29 cellular contexts compared by ENCODE assay signal in genomic region chr9:105722099-105722498, GRCh38. TPM values are rescaled to one million over a fixed set of nuclear protein-coding genes. Genes with fewer than 3 reads are reported as not detected.
"Had no signal": no experiment of that assay in that cellular context is flagged by ENCODE, and none has a peak within 500 bp of the region (broad histone marks: within the 10 kb centered on the region; RNA-seq: fewer than 3 reads in every experiment).

No MANE protein-coding gene starts in this region.

- H3K27ac Mint-ChIP-seq: effector memory CD8-positive, alpha-beta T cell; natural killer cell; stimulated activated naive B cell treated with anti-CD40 and anti-IgM and Interleukin-4, amounts not matched to agents 10 μg/mL and 1 μg/mL and 100 μg/mL, for 72 hours; stimulated activated naive CD8-positive, alpha-beta T cell treated with anti-CD3 and anti-CD28 coated beads, Interleukin-15, Interleukin-2, amounts not matched to agents 100 ng/mL and 50 ng/mL, for 24 hours had no signal

- H3K4me1 Mint-ChIP-seq: natural killer cell; stimulated activated naive B cell treated with anti-CD40 and anti-IgM and Interleukin-4, amounts not matched to agents 10 μg/mL and 1 μg/mL and 100 μg/mL, for 72 hours had no signal

- H3K36me3 Mint-ChIP-seq: natural killer cell had no signal

- H3K27me3 ChIP-seq: gastrocnemius medialis, pancreas, right lobe of liver, tibial nerve, upper lobe of right lung, vagina had no signal

- H3K9me3 ChIP-seq: gastrocnemius medialis, lower lobe of right lung, pancreas, right lobe of liver, thoracic aorta, tibial nerve, upper lobe of right lung, vagina had no signal

- DNase-seq: cortex of kidney; effector memory CD8-positive, alpha-beta T cell; foreskin fibroblast; gastrocnemius medialis; head of caudate nucleus; left ventricle myocardium superior; lower lobe of right lung; natural killer cell; occipital lobe; pancreas; retina; right lobe of liver; small intestine; stimulated activated CD4-positive, alpha-beta T cell treated with anti-CD3 and anti-CD28 coated beads, Interleukin-15, amount 100 ng/mL, for 24 hours; stimulated activated CD4-positive, alpha-beta T cell treated with anti-CD3 and anti-CD28 coated beads, Interleukin-2, amount 100 ng/mL, for 48 hours; stimulated activated naive B cell treated with anti-CD40 and anti-IgM and Interleukin-4, amounts not matched to agents 10 μg/mL and 1 μg/mL and 100 μg/mL, for 72 hours; upper lobe of right lung had no signal

- H3K36me3 ChIP-seq: lower lobe of right lung, pancreas, right lobe of liver, thoracic aorta, tibial nerve, upper lobe of right lung, vagina had no signal

- H3K27ac ChIP-seq: epithelial cell of prostate, lower lobe of right lung, pancreas, right lobe of liver, thoracic aorta, tibial nerve, upper lobe of right lung, vagina had no signal

- H3K4me3 Mint-ChIP-seq: effector memory CD8-positive, alpha-beta T cell; natural killer cell; stimulated activated naive B cell treated with anti-CD40 and anti-IgM and Interleukin-4, amounts not matched to agents 10 μg/mL and 1 μg/mL and 100 μg/mL, for 72 hours; stimulated activated naive CD8-positive, alpha-beta T cell treated with anti-CD3 and anti-CD28 coated beads, Interleukin-15, Interleukin-2, amounts not matched to agents 100 ng/mL and 50 ng/mL, for 24 hours had no signal

- H3K4me1 ChIP-seq: lower lobe of right lung, pancreas, right lobe of liver, tibial nerve, upper lobe of right lung, vagina had no signal

- ATAC-seq: effector memory CD8-positive, alpha-beta T cell; esophagus mucosa; gastrocnemius medialis; left ventricle myocardium superior; lower lobe of right lung; natural killer cell; pancreas; right lobe of liver; stimulated activated naive B cell treated with anti-CD40 and anti-IgM and Interleukin-4, amounts not matched to agents 10 μg/mL and 1 μg/mL and 100 μg/mL, for 72 hours; upper lobe of right lung had no signal

- H3K9me3 Mint-ChIP-seq: effector memory CD8-positive, alpha-beta T cell; natural killer cell; stimulated activated naive B cell treated with anti-CD40 and anti-IgM and Interleukin-4, amounts not matched to agents 10 μg/mL and 1 μg/mL and 100 μg/mL, for 72 hours; stimulated activated naive CD8-positive, alpha-beta T cell treated with anti-CD3 and anti-CD28 coated beads, Interleukin-15, Interleukin-2, amounts not matched to agents 100 ng/mL and 50 ng/mL, for 24 hours had no signal

- H3K27me3 Mint-ChIP-seq: effector memory CD8-positive, alpha-beta T cell; stimulated activated naive B cell treated with anti-CD40 and anti-IgM and Interleukin-4, amounts not matched to agents 10 μg/mL and 1 μg/mL and 100 μg/mL, for 72 hours; stimulated activated naive CD8-positive, alpha-beta T cell treated with anti-CD3 and anti-CD28 coated beads, Interleukin-15, Interleukin-2, amounts not matched to agents 100 ng/mL and 50 ng/mL, for 24 hours had no signal

- H3K4me3 ChIP-seq: gastrocnemius medialis, lower lobe of right lung, pancreas, right lobe of liver, thoracic aorta, tibial nerve, upper lobe of right lung, vagina had no signal

RNA-seq across cellular contexts. Expression of gene TAL2, which starts 59.8 kb away (rescaled TPM):
- total RNA-seq: esophagus mucosa, gastrocnemius medialis, glomerular endothelial cell, left ventricle myocardium superior, lower lobe of right lung, mesenteric fat pad, mononuclear cell, natural killer cell, posterior vena cava, pulmonary artery endothelial cell, thoracic aorta, upper lobe of right lung, vagina had no signal
- polyA plus RNA-seq: keratinocyte had no signal
